In genomic region chr2:232377319-232377718, GRCh38 we compare ENCODE assay signal across 13 cellular contexts. TPM values are rescaled to one million over a fixed set of nuclear protein-coding genes. Genes with fewer than 3 reads are reported as not detected.
A peak's percentile ranks its signal among the peaks of the same experiment; 100 is the strongest.
DNase-seq lines count a peak whose midpoint lies in the region; ATAC-seq and TF ChIP-seq lines count a peak whose summit lies in the region.
"Had no signal": no experiment of that assay in that cellular context is flagged by ENCODE, and none has a peak within 500 bp of the region (broad histone marks: within the 10 kb centered on the region; RNA-seq: fewer than 3 reads in every experiment).

No MANE protein-coding gene starts in this region.

- H4K91ac ChIP-seq in H9 (ENCODE audit: insufficient read length, low read depth, low read length): no peak overlapping the region

- ATAC-seq in WTC11 (no peak), HG02981 (IDR thresholded peaks at IDR 0.05; ENCODE audit: unreplicated experiment) (no peak)
- ATAC-seq in stimulated activated naive B cell treated with anti-CD40 and anti-IgM and Interleukin-4, amounts not matched to agents 10 μg/mL and 1 μg/mL and 100 μg/mL, for 72 hours (replicated peaks): no peak

- POLR2A ChIA-PET in WTC11 (lab: Charles Lee): no interaction called here

- no peak overlapping the region for H2BK12ac ChIP-seq in H9 (ENCODE audit: insufficient read length, low read depth, low read length)

- no peak overlapping the region for H2BK15ac ChIP-seq in H9 (ENCODE audit: low read depth, low read length)

- no peaks in the 10 kb centered on the region for H3K23me2 ChIP-seq in H9 (ENCODE audit: insufficient read length, low read depth, low read length, poor library complexity, severe bottlenecking)

- no peaks in the 10 kb centered on the region for H3K9me3 Mint-ChIP-seq in H9
- H3K9me3 Mint-ChIP-seq in WTC11: no peaks in the 10 kb centered on the region
- no peaks in the 10 kb centered on the region for H3K9me3 Mint-ChIP-seq in stimulated activated naive B cell treated with anti-CD40 and anti-IgM and Interleukin-4, amounts not matched to agents 10 μg/mL and 1 μg/mL and 100 μg/mL, for 72 hours

- no peak overlapping the region for H4K8ac ChIP-seq in H9 (replicated peaks; ENCODE audit: insufficient read length, low read depth, low read length)

- no peak overlapping the region for H2BK5ac ChIP-seq in H9 (ENCODE audit: insufficient read length, low read length)

- no peak overlapping the region for H2AFZ ChIP-seq in H9 (ENCODE audit: low read length)
- H2AFZ ChIP-seq: GM23248 had no signal

- H3K36me3 Mint-ChIP-seq in H9 (ENCODE audit: insufficient read depth in 1 of 3, low read depth in 3 of 3): 0 out of 7 replicates have a peak, but pooled peaks cover 0 to 2% (median 0%) of the 10 kb centered on the region in 3 experiments
- H3K36me3 Mint-ChIP-seq in WTC11: no peaks in the 10 kb centered on the region
- H3K36me3 Mint-ChIP-seq in stimulated activated naive B cell treated with anti-CD40 and anti-IgM and Interleukin-4, amounts not matched to agents 10 μg/mL and 1 μg/mL and 100 μg/mL, for 72 hours: no peaks in the 10 kb centered on the region

- H3K79me1 ChIP-seq in H9 (ENCODE audit: insufficient read depth, low read depth, low read length, poor library complexity, severe bottlenecking): no peaks in the 10 kb centered on the region

- no peak overlapping the region for H3K23ac ChIP-seq in H9 (ENCODE audit: insufficient read length, low read depth, low read length)

- H3T11ph ChIP-seq in H9 (ENCODE audit: low read length): no peak overlapping the region

- no peak overlapping the region for H3K27ac ChIP-seq in H9 (ENCODE audit: insufficient read length, low read depth, low read length)
- H3K27ac ChIP-seq: A549, GM23248, HL-60 had no signal

- no peaks in the 10 kb centered on the region for H4K20me1 ChIP-seq in H9 (ENCODE audit: control insufficient read depth, insufficient read depth, insufficient read length)

- H3K18ac ChIP-seq in H9 (ENCODE audit: insufficient read length, low read depth, low read length): no peak overlapping the region

- peak overlapping the region in 2 of 3 experiments; percentile 28 to 65; a peak in 2 of 7 replicates for H3K27ac Mint-ChIP-seq in H9
- no peak overlapping the region for H3K27ac Mint-ChIP-seq in WTC11
- H3K27ac Mint-ChIP-seq in stimulated activated naive B cell treated with anti-CD40 and anti-IgM and Interleukin-4, amounts not matched to agents 10 μg/mL and 1 μg/mL and 100 μg/mL, for 72 hours: peak overlapping the region; percentile 34

- H3K4ac ChIP-seq in H9 (ENCODE audit: low read depth, low read length): no peak overlapping the region

- H3K4me3 Mint-ChIP-seq in H9 (no peak overlapping the region), WTC11 (no peak overlapping the region)
- no peak overlapping the region for H3K4me3 Mint-ChIP-seq in stimulated activated naive B cell treated with anti-CD40 and anti-IgM and Interleukin-4, amounts not matched to agents 10 μg/mL and 1 μg/mL and 100 μg/mL, for 72 hours

- H3K9ac ChIP-seq in H9 (ENCODE audit: extremely low read depth, insufficient read length, low read length): no peak overlapping the region
- H3K9ac ChIP-seq: GM23248 had no signal

- no peak overlapping the region for H2BK120ac ChIP-seq in H9 (ENCODE audit: low read depth, low read length, poor library complexity, severe bottlenecking)

- no peak overlapping the region for H2BK20ac ChIP-seq in H9 (ENCODE audit: low read depth, low read length, poor library complexity, severe bottlenecking)

- no CpG with 5 or more reads among the region's 7 CpGs for WGBS in H9 (ENCODE audit: extremely low coverage, insufficient read length, low lambda C conversion rate)

- H3K4me1 Mint-ChIP-seq in H9 (peaks cover 23 to 31% of the 10 kb centered on the region in 2 experiments), WTC11 (peaks cover 19% of the 10 kb centered on the region)
- H3K4me1 Mint-ChIP-seq in stimulated activated naive B cell treated with anti-CD40 and anti-IgM and Interleukin-4, amounts not matched to agents 10 μg/mL and 1 μg/mL and 100 μg/mL, for 72 hours: peaks cover 6 to 10% of the 10 kb centered on the region in 2 donors

- H3K27me3 Mint-ChIP-seq in H9 (ENCODE audit: low read depth) (peaks cover 11% of the 10 kb centered on the region), WTC11 (ENCODE audit: low read depth) (peaks cover 6% of the 10 kb centered on the region)
- peaks cover 12 to 20% of the 10 kb centered on the region in 2 donors for H3K27me3 Mint-ChIP-seq in stimulated activated naive B cell treated with anti-CD40 and anti-IgM and Interleukin-4, amounts not matched to agents 10 μg/mL and 1 μg/mL and 100 μg/mL, for 72 hours

- no peak overlapping the region for H3K4me2 ChIP-seq in H9 (ENCODE audit: insufficient read depth, insufficient read length, low read length)
- H3K4me2 ChIP-seq: A549 had no signal

- H3K14ac ChIP-seq in H9 (ENCODE audit: insufficient read depth, low read length): no peak overlapping the region

- CTCF ChIA-PET in WTC11 (lab: Charles Lee): interaction anchor here (0.7 to 6.1 kb wide), 3 partner anchors 10 to 62 kb away, joined by 3 to 48 read pairs (median 3); no protein-coding TSS in a partner anchor

- peaks cover 2% of the 10 kb centered on the region; the same call in 1 of the 2 replicates for H3K4me1 ChIP-seq in H9 (ENCODE audit: insufficient read depth, low read length)

- no peaks in the 10 kb centered on the region for H3K27me3 ChIP-seq in H9 (ENCODE audit: insufficient read depth, low read length)

- H2AK5ac ChIP-seq in H9 (ENCODE audit: insufficient read length, low read length): no peak overlapping the region

- H3K79me2 ChIP-seq in H9 (ENCODE audit: insufficient read depth, low read length): no peaks in the 10 kb centered on the region

- no peak overlapping the region for H4K5ac ChIP-seq in H9 (ENCODE audit: insufficient read length, low read depth, low read length)

- DNase-seq in H9: no peak
- peak; percentile 5 for DNase-seq in WTC11 (ENCODE audit: low spot score)
- peak; percentile 60 for DNase-seq in mesenteric fat pad (ENCODE audit: low spot score)
- no peak for DNase-seq in stimulated activated naive B cell treated with anti-CD40 and anti-IgM and Interleukin-4, amounts not matched to agents 10 μg/mL and 1 μg/mL and 100 μg/mL, for 72 hours
- DNase-seq in NCI-H2081 treated with DMSO at 0.1 percent for 48 hours (lab: John Stamatoyannopoulos, UW): no peak
- no peak for DNase-seq in activated T-cell treated with anti-CD3 and anti-CD28 coated beads, Interleukin-2, amount 50 U/mL, for 48 hours
- DNase-seq: Calu3, DMS 273 treated with DMSO at 0.1 percent for 48 hours, GM23248 had no signal

- H3K56ac ChIP-seq in H9 (ENCODE audit: insufficient read length, low read depth, low read length): no peak overlapping the region

- H3K9me3 ChIP-seq in H9 (ENCODE audit: control insufficient read depth, low read depth, low read length): no peaks in the 10 kb centered on the region
- H3K9me3 ChIP-seq: A549 had no signal

- TF ChIP-seq CTCF in H9 (conservative IDR thresholded peaks at IDR 0.05): no peak
- no peak for TF ChIP-seq CTCF in WTC11 (IDR thresholded peaks at IDR 0.05)

TF ChIP-seq in WTC11, 78 proteins besides CTCF, POLR2A, EP300 and RAD21 (continues in another document):
- TF ChIP-seq ZNF532 (CRISPR knock-in tag; IDR thresholded peaks at IDR 0.05; ENCODE audit: borderline replicate concordance) (no peak), ZNF396 (CRISPR knock-in tag; IDR thresholded peaks at IDR 0.05; ENCODE audit: borderline replicate concordance) (no peak), ATF6 (CRISPR knock-in tag; IDR thresholded peaks at IDR 0.05) (no peak)

RNA-seq across cellular contexts. Expression of gene ALPP, which starts 1.2 kb away (rescaled TPM):
- total RNA-seq in H9 (2021) (0.15 and 0.20 TPM in 2 replicates), WTC11 (2021) (0.14 to 0.20 TPM (median 0.14 TPM) in 3 replicates), mesenteric fat pad (not detected)
- total RNA-seq: Calu3, Daoy, GM23248 had no signal

RNA-seq across cellular contexts. Expression of gene ALPG, which starts 29.3 kb away (rescaled TPM):
- total RNA-seq in H9 (2021) (1.3 and 1.4 TPM in 2 replicates), WTC11 (2021) (0.94 to 1.3 TPM (median 1.2 TPM) in 3 replicates), mesenteric fat pad (not detected)
- total RNA-seq: Calu3, Daoy, GM23248 had no signal

Comparison
In these comparisons a context has a peak if more than half of its experiments do, and no peak if none do; other contexts are left out.
1. DNase-seq: peak in WTC11 (single experiment) and mesenteric fat pad (single experiment); none in H9 (single experiment), stimulated activated naive B cell treated with anti-CD40 and anti-IgM and Interleukin-4, amounts not matched to agents 10 μg/mL and 1 μg/mL and 100 μg/mL, for 72 hours (single experiment), NCI-H2081 treated with DMSO at 0.1 percent for 48 hours (single experiment) and activated T-cell treated with anti-CD3 and anti-CD28 coated beads, Interleukin-2, amount 50 U/mL, for 48 hours (0 of 2).